ENCODE assay signal across 24 cellular contexts in the genomic region with DNA sequence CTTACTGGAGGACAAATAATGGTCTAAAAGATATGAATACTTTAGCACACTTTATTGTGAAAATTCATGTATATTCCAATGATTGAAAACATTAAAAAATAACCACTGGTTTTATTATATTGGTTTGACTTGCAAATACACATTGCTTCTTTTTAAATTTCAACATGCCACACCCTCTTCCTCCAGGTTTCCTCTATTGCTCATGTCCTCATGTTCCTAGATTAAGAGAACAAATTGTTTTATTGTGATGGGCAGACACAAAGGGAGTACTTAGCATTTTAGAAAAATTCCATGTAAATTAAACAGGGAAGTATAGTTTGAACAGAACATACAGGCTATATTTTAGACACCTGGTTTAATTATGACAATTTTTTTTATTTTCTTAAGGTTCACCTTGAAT.
DNase-seq lines count a peak whose midpoint lies in the region; FAIRE-seq and TF ChIP-seq lines count a peak whose summit lies in the region.
"Had no signal": no experiment of that assay in that cellular context is flagged by ENCODE, and none has a peak within 500 bp of the region (broad histone marks: within the 10 kb centered on the region; RNA-seq: fewer than 3 reads in every experiment).

No MANE protein-coding gene starts in this region.

- peaks cover 6% of the 10 kb centered on the region for H3K27me3 Mint-ChIP-seq in activated CD4-positive, alpha-beta memory T cell treated with anti-CD3 and anti-CD28 coated beads, Interleukin-2, amount 10 ng/mL, durations not matched to agents 7 days and 5 days

- no peak overlapping the region for H3K4me3 Mint-ChIP-seq in activated CD4-positive, alpha-beta memory T cell treated with anti-CD3 and anti-CD28 coated beads, Interleukin-2, amount 10 ng/mL, durations not matched to agents 7 days and 5 days
- H3K4me3 Mint-ChIP-seq: CD14-positive monocyte; CD4-positive, alpha-beta T cell; CD8-positive, alpha-beta memory T cell; HFFc6 had no signal

- no peaks in the 10 kb centered on the region for H3K36me3 ChIP-seq in kidney (ENCODE audit: control insufficient read depth in 1 of 2, insufficient read depth in 2 of 2, low read length in 2 of 2)
- H3K36me3 ChIP-seq: BE2C; BLaER1 treated with 17β-estradiol and CSF1 and Interleukin-3, amounts not matched to agents 10 nM and 100 nM; HAP-1 had no signal

- peaks cover 2% of the 10 kb centered on the region for H3K9me3 Mint-ChIP-seq in activated CD4-positive, alpha-beta memory T cell treated with anti-CD3 and anti-CD28 coated beads, Interleukin-2, amount 10 ng/mL, durations not matched to agents 7 days and 5 days
- H3K9me3 Mint-ChIP-seq: CD4-positive, alpha-beta T cell; HFFc6 had no signal

- FAIRE-seq in G401.6 (lab: Jason Lieb, UNC) (peak; percentile 3), kidney (lab: Jason Lieb, UNC) (no peak)
- FAIRE-seq: A549, D721Med, GM12892, H54 had no signal

- TF ChIP-seq CTCF in fibroblast of pulmonary artery (IDR thresholded peaks at IDR 0.05; ENCODE audit: low read length, missing control alignments) (no peak), kidney (IDR thresholded peaks at IDR 0.05; ENCODE audit: borderline replicate concordance, extremely low read depth, insufficient read depth) (no peak)

- H3K4me1 ChIP-seq in kidney (ENCODE audit: control insufficient read depth in 1 of 2, insufficient read depth in 1 of 2, low read depth in 1 of 2, low read length in 2 of 2) = no peaks in the 10 kb centered on the region
- H3K4me1 ChIP-seq: BE2C had no signal

- POLR2A ChIA-PET in activated CD4-positive, alpha-beta memory T cell treated with anti-CD3 and anti-CD28 coated beads, Interleukin-2, amount 10 ng/mL, durations not matched to agents 7 days and 5 days (lab: Charles Lee) = no interaction called here

- H3K9ac ChIP-seq in kidney (ENCODE audit: low read length in 2 of 2) = no peak overlapping the region
- H3K9ac ChIP-seq: BLaER1 treated with 17β-estradiol and CSF1 and Interleukin-3, amounts not matched to agents 10 nM and 100 nM had no signal

- H3K27ac Mint-ChIP-seq in activated CD4-positive, alpha-beta memory T cell treated with anti-CD3 and anti-CD28 coated beads, Interleukin-2, amount 10 ng/mL, durations not matched to agents 7 days and 5 days = no peak overlapping the region
- H3K27ac Mint-ChIP-seq: CD14-positive monocyte; CD4-positive, alpha-beta T cell; CD8-positive, alpha-beta memory T cell had no signal

- intact Hi-C loops in kidney (cut with DNase I) = no loop called here

- no peaks in the 10 kb centered on the region for H3K9me3 ChIP-seq in kidney (ENCODE audit: control insufficient read depth in 1 of 2, low read length in 2 of 2)
- H3K9me3 ChIP-seq: A549, BE2C, HAP-1 had no signal

- H3K4me3 ChIP-seq in fibroblast of pulmonary artery (replicated peaks; ENCODE audit: low read depth, low read length) = no peak overlapping the region
- no peak overlapping the region for H3K4me3 ChIP-seq in kidney (ENCODE audit: low read length in 2 of 2)
- H3K4me3 ChIP-seq: A549; BLaER1 treated with 17β-estradiol and CSF1 and Interleukin-3, amounts not matched to agents 10 nM and 100 nM; HAP-1 had no signal

- DNase-seq in dermis blood vessel endothelial cell (peak; percentile 50), fibroblast of pulmonary artery (ENCODE audit: low read depth) (peak; percentile 17), GF-D8 (lab: John Stamatoyannopoulos, UW) (no peak), kidney (no peak)
- no peak for DNase-seq in activated CD4-positive, alpha-beta memory T cell treated with anti-CD3 and anti-CD28 coated beads, Interleukin-2, amount 10 ng/mL, durations not matched to agents 7 days and 5 days
- DNase-seq: 8988T; ACHN; AML-193; BE2C; CD4-positive, alpha-beta T cell; CD8-positive, alpha-beta memory T cell; DMS 273 treated with DMSO at 0.1 percent for 48 hours; DMS79; EL; GOT3; HFFc6 had no signal

- H3K27ac ChIP-seq in kidney (ENCODE audit: low read depth in 2 of 2, low read length in 2 of 2) = no peak overlapping the region
- H3K27ac ChIP-seq: BLaER1 treated with 17β-estradiol and CSF1 and Interleukin-3, amounts not matched to agents 10 nM and 100 nM had no signal

- CTCF ChIA-PET in activated CD4-positive, alpha-beta memory T cell treated with anti-CD3 and anti-CD28 coated beads, Interleukin-2, amount 10 ng/mL, durations not matched to agents 7 days and 5 days (lab: Charles Lee) = no interaction called here

- no peaks in the 10 kb centered on the region for H3K36me3 Mint-ChIP-seq in activated CD4-positive, alpha-beta memory T cell treated with anti-CD3 and anti-CD28 coated beads, Interleukin-2, amount 10 ng/mL, durations not matched to agents 7 days and 5 days (ENCODE audit: low read depth)
- H3K36me3 Mint-ChIP-seq: CD14-positive monocyte had no signal

- peaks cover 19% of the 10 kb centered on the region for H3K4me1 Mint-ChIP-seq in activated CD4-positive, alpha-beta memory T cell treated with anti-CD3 and anti-CD28 coated beads, Interleukin-2, amount 10 ng/mL, durations not matched to agents 7 days and 5 days
- H3K4me1 Mint-ChIP-seq: CD8-positive, alpha-beta memory T cell had no signal

Comparison
In these comparisons a context has a peak if more than half of its experiments do, and no peak if none do; other contexts are left out.
1. DNase-seq: peak in dermis blood vessel endothelial cell (single experiment) and fibroblast of pulmonary artery (single experiment); none in GF-D8 (single experiment), activated CD4-positive, alpha-beta memory T cell treated with anti-CD3 and anti-CD28 coated beads, Interleukin-2, amount 10 ng/mL, durations not matched to agents 7 days and 5 days (single experiment) and kidney (single experiment).